In genomic region chr18:61973273-61974115, GRCh38 we compare ENCODE assay signal across 2 cellular contexts.
TF ChIP-seq lines count a peak whose summit lies in the region.

No MANE protein-coding gene starts in this region.

TF ChIP-seq in SK-N-SH, 30 proteins besides CTCF, POLR2A, EP300 and RAD21 (continued from another document):
- TF ChIP-seq MAX (IDR thresholded peaks at IDR 0.05; ENCODE audit: low read depth): no peak
- no peak for TF ChIP-seq JUND (IDR thresholded peaks at IDR 0.05)
- TF ChIP-seq SMC3 (IDR thresholded peaks at IDR 0.05; ENCODE audit: low read depth, low read length): no peak
- TF ChIP-seq FOXM1 (IDR thresholded peaks at IDR 0.05; ENCODE audit: low read depth): no peak
- no peak for TF ChIP-seq POLR2AphosphoS5 (IDR thresholded peaks at IDR 0.05; ENCODE audit: low read depth, low read length)
- TF ChIP-seq TEAD4 (IDR thresholded peaks at IDR 0.05; ENCODE audit: borderline replicate concordance, insufficient read depth): no peak
- no peak for TF ChIP-seq RFX5 (IDR thresholded peaks at IDR 0.05; ENCODE audit: low read length)
- TF ChIP-seq CHD2 (IDR thresholded peaks at IDR 0.05; ENCODE audit: low read length, partially characterized antibody): no peak
- no peak for TF ChIP-seq MEF2A (IDR thresholded peaks at IDR 0.05; ENCODE audit: borderline replicate concordance, low read depth)
- no peak for TF ChIP-seq FOXJ3 (CRISPR knock-in tag; IDR thresholded peaks at IDR 0.05)
- no peak for TF ChIP-seq RCOR1 (IDR thresholded peaks at IDR 0.05; ENCODE audit: low read length)
- no peak for TF ChIP-seq ELF1 (IDR thresholded peaks at IDR 0.05)

TF ChIP-seq in SK-N-SH treated with all-trans-retinoic acid at 6 μM for 48 hours, 23 proteins besides CTCF, POLR2A, EP300 and RAD21 (continued from another document):
- TF ChIP-seq TSHZ2 (CRISPR knock-in tag; IDR thresholded peaks at IDR 0.05) (no peak), TOX (CRISPR knock-in tag; IDR thresholded peaks at IDR 0.05; ENCODE audit: borderline replicate concordance) (no peak)
